32 cellular contexts compared by ENCODE assay signal in genomic region chr1:24279590-24280232, GRCh38. TPM values are rescaled to one million over a fixed set of nuclear protein-coding genes. Genes with fewer than 3 reads are reported as not detected.
"Had no signal": no experiment of that assay in that cellular context is flagged by ENCODE, and none has a peak within 500 bp of the region (broad histone marks: within the 10 kb centered on the region; RNA-seq: fewer than 3 reads in every experiment).

No MANE protein-coding gene starts in this region.

- H3K36me3 Mint-ChIP-seq: naive thymus-derived CD8-positive, alpha-beta T cell; stimulated activated effector memory CD8-positive, alpha-beta T cell treated with anti-CD3 and anti-CD28 coated beads, Interleukin-12 subunit alpha, Interleukin-12 subunit beta, amount 100 ng/mL, for 72 hours; type B pancreatic cell had no signal

- H3K27me3 ChIP-seq: esophagus squamous epithelium, right atrium auricular region, testis had no signal

- H3K9ac ChIP-seq: parathyroid adenoma had no signal

- H3K27ac ChIP-seq: coronary artery, esophagus squamous epithelium, heart right ventricle, lower lobe of right lung, parathyroid adenoma, right atrium auricular region, sigmoid colon, testis, tibial artery had no signal

- FAIRE-seq: endometrium had no signal

- H3K4me3 Mint-ChIP-seq: effector memory CD8-positive, alpha-beta T cell; naive thymus-derived CD8-positive, alpha-beta T cell; neural crest cell; stimulated activated effector memory CD8-positive, alpha-beta T cell treated with anti-CD3 and anti-CD28 coated beads, Interleukin-12 subunit alpha, Interleukin-12 subunit beta, amount 100 ng/mL, for 72 hours; type B pancreatic cell had no signal

- DNase-seq: dermis blood vessel endothelial cell; effector memory CD8-positive, alpha-beta T cell; erythroblast; esophagus squamous epithelium; foreskin melanocyte; glutamatergic neuron; heart right ventricle; hippocampal formation; kidney glomerular epithelial cell; left colon; left ventricle myocardium superior; lower lobe of right lung; naive thymus-derived CD8-positive, alpha-beta T cell; stimulated activated CD4-positive, alpha-beta T cell treated with anti-CD3 and anti-CD28 coated beads, Interleukin-2, amount 100 ng/mL, for 24 hours; stimulated activated CD4-positive, alpha-beta T cell treated with anti-CD3 and anti-CD28 coated beads, Interleukin-4, amount 100 ng/mL, for 24 hours; stimulated activated naive CD8-positive, alpha-beta T cell treated with anti-CD3 and anti-CD28 coated beads, Interleukin-15, Interleukin-2, amounts not matched to agents 100 U/mL and 50 U/mL, for 24 hours; substantia nigra; testis; tibial artery had no signal

- H3K27ac Mint-ChIP-seq: effector memory CD8-positive, alpha-beta T cell; naive thymus-derived CD8-positive, alpha-beta T cell; stimulated activated effector memory CD8-positive, alpha-beta T cell treated with anti-CD3 and anti-CD28 coated beads, Interleukin-12 subunit alpha, Interleukin-12 subunit beta, amount 100 ng/mL, for 72 hours; type B pancreatic cell had no signal

- H3K9me3 ChIP-seq: esophagus squamous epithelium, heart right ventricle, lower lobe of right lung, right atrium auricular region, sigmoid colon, testis, tibial artery had no signal

- H3K4me3 ChIP-seq: coronary artery, esophagus squamous epithelium, heart right ventricle, lower lobe of right lung, right atrium auricular region, sigmoid colon, testis, tibial artery had no signal

- ATAC-seq: effector memory CD8-positive, alpha-beta T cell; heart right ventricle; left colon; left ventricle myocardium superior; lower lobe of right lung; naive thymus-derived CD8-positive, alpha-beta T cell; stimulated activated effector memory CD8-positive, alpha-beta T cell treated with anti-CD3 and anti-CD28 coated beads, Interleukin-12 subunit alpha, Interleukin-12 subunit beta, amount 100 ng/mL, for 72 hours; stimulated activated naive CD8-positive, alpha-beta T cell treated with anti-CD3 and anti-CD28 coated beads, Interleukin-15, Interleukin-2, amounts not matched to agents 100 U/mL and 50 U/mL, for 24 hours had no signal

- H3K4me1 Mint-ChIP-seq: neural crest cell had no signal

- H3K9me3 Mint-ChIP-seq: effector memory CD8-positive, alpha-beta T cell; naive thymus-derived CD8-positive, alpha-beta T cell; stimulated activated effector memory CD8-positive, alpha-beta T cell treated with anti-CD3 and anti-CD28 coated beads, Interleukin-12 subunit alpha, Interleukin-12 subunit beta, amount 100 ng/mL, for 72 hours; type B pancreatic cell had no signal

- H3K4me1 ChIP-seq: parathyroid adenoma, right atrium auricular region, sigmoid colon, testis had no signal

- H3K27me3 Mint-ChIP-seq: progenitor cell of endocrine pancreas, type B pancreatic cell had no signal

- H3K79me2 ChIP-seq: parathyroid adenoma had no signal

- H2AFZ ChIP-seq: parathyroid adenoma had no signal

- H3K36me3 ChIP-seq: esophagus squamous epithelium, heart right ventricle, lower lobe of right lung, right atrium auricular region, sigmoid colon, tibial artery had no signal

RNA-seq across cellular contexts. Expression of gene GRHL3, which starts 39.4 kb away (rescaled TPM):
- total RNA-seq: dermis blood vessel endothelial cell; heart right ventricle; left ventricle myocardium superior; mesenteric fat pad; myocyte; naive thymus-derived CD8-positive, alpha-beta T cell; osteoblast; sigmoid colon; skeletal muscle tissue had no signal
- polyA plus RNA-seq: naive thymus-derived CD8-positive, alpha-beta T cell had no signal
